In the genomic region with DNA sequence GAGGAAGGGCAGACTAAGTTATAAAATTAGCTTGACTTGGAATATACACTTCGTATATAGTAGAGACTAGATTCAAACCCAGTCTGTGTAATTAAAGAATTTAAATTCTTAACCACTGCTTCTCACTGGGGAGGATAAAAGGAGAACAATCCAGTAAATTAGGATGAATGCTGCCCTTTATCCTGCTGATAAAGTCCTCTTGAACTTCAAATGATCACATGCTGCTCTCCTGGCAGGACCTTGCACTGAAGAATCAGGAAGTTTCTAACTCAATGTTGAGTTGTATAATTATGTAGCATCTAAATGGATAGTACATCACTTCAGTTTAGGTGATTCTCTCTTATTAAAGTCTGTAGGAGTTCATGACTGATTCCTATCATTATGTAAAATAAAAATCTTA, we compare ENCODE assay signal across 24 cellular contexts.
"Had no signal": no experiment of that assay in that cellular context is flagged by ENCODE, and none has a peak within 500 bp of the region (broad histone marks: within the 10 kb centered on the region; RNA-seq: fewer than 3 reads in every experiment).

No MANE protein-coding gene starts in this region.

- H3K4me1 ChIP-seq: gastrocnemius medialis, pancreas, right atrium auricular region, testis, tibial artery had no signal

- H3K36me3 Mint-ChIP-seq: mesothelial cell of epicardium; naive B cell; natural killer cell treated with Interleukin-12 subunit alpha and Interleukin-12 subunit beta and Interleukin-15 and Interleukin-18, amount 100 ng/mL, for 72 hours; stimulated activated effector memory CD8-positive, alpha-beta T cell treated with anti-CD3 and anti-CD28 coated beads, Interleukin-12 subunit alpha, Interleukin-12 subunit beta, amount 100 ng/mL, for 72 hours; type B pancreatic cell had no signal

- ATAC-seq: gastrocnemius medialis; left lobe of liver; mucosa of descending colon; natural killer cell treated with Interleukin-12 subunit alpha and Interleukin-12 subunit beta and Interleukin-15 and Interleukin-18, amount 100 ng/mL, for 72 hours; pancreas; sciatic nerve; stimulated activated effector memory CD8-positive, alpha-beta T cell treated with anti-CD3 and anti-CD28 coated beads, Interleukin-12 subunit alpha, Interleukin-12 subunit beta, amount 100 ng/mL, for 72 hours had no signal

- H3K4me1 Mint-ChIP-seq: naive B cell; neural crest cell; stimulated activated effector memory CD8-positive, alpha-beta T cell treated with anti-CD3 and anti-CD28 coated beads, Interleukin-12 subunit alpha, Interleukin-12 subunit beta, amount 100 ng/mL, for 72 hours had no signal

- H3K9me3 Mint-ChIP-seq: mesothelial cell of epicardium; natural killer cell treated with Interleukin-12 subunit alpha and Interleukin-12 subunit beta and Interleukin-15 and Interleukin-18, amount 100 ng/mL, for 72 hours; neural crest cell; type B pancreatic cell had no signal

- H3K4me3 ChIP-seq: gastrocnemius medialis, mucosa of descending colon, pancreas, right atrium auricular region, testis, tibial artery had no signal

- H3K27me3 Mint-ChIP-seq: naive B cell; natural killer cell treated with Interleukin-12 subunit alpha and Interleukin-12 subunit beta and Interleukin-15 and Interleukin-18, amount 100 ng/mL, for 72 hours; progenitor cell of endocrine pancreas; type B pancreatic cell had no signal

- H3K27ac ChIP-seq: gastrocnemius medialis, neutrophil, pancreas, right atrium auricular region, testis, tibial artery had no signal

- H3K4me3 Mint-ChIP-seq: mesothelial cell of epicardium; naive B cell; natural killer cell treated with Interleukin-12 subunit alpha and Interleukin-12 subunit beta and Interleukin-15 and Interleukin-18, amount 100 ng/mL, for 72 hours; neural crest cell; stimulated activated effector memory CD8-positive, alpha-beta T cell treated with anti-CD3 and anti-CD28 coated beads, Interleukin-12 subunit alpha, Interleukin-12 subunit beta, amount 100 ng/mL, for 72 hours; type B pancreatic cell had no signal

- H3K27me3 ChIP-seq: gastrocnemius medialis, neutrophil, pancreas, right atrium auricular region, testis, tibial artery had no signal

- H3K27ac Mint-ChIP-seq: mesothelial cell of epicardium; naive B cell; natural killer cell treated with Interleukin-12 subunit alpha and Interleukin-12 subunit beta and Interleukin-15 and Interleukin-18, amount 100 ng/mL, for 72 hours; progenitor cell of endocrine pancreas; stimulated activated effector memory CD8-positive, alpha-beta T cell treated with anti-CD3 and anti-CD28 coated beads, Interleukin-12 subunit alpha, Interleukin-12 subunit beta, amount 100 ng/mL, for 72 hours; type B pancreatic cell had no signal

- H3K36me3 ChIP-seq: gastrocnemius medialis, neutrophil, pancreas, right atrium auricular region, tibial artery had no signal

- FAIRE-seq: keratinocyte, pancreas had no signal

- DNase-seq: cortex of kidney; gastrocnemius medialis; head of caudate nucleus; mesenchymal stem cell; mucosa of descending colon; naive B cell; pancreas; stimulated activated CD4-positive, alpha-beta T cell treated with anti-CD3 and anti-CD28 coated beads, Interleukin-2, amount 100 ng/mL, for 24 hours; stimulated activated CD4-positive, alpha-beta T cell treated with anti-CD3 and anti-CD28 coated beads, Interleukin-4, amount 100 ng/mL, for 24 hours; stimulated activated naive CD4-positive, alpha-beta T cell treated with Interleukin-2 at 50 U/mL for 16 hours; substantia nigra; testis; tibial artery had no signal

- H3K9me3 ChIP-seq: gastrocnemius medialis, mucosa of descending colon, neutrophil, pancreas, right atrium auricular region, testis, tibial artery had no signal
